Comparison of ENCODE assay signal across 23 cellular contexts in the genomic region with DNA sequence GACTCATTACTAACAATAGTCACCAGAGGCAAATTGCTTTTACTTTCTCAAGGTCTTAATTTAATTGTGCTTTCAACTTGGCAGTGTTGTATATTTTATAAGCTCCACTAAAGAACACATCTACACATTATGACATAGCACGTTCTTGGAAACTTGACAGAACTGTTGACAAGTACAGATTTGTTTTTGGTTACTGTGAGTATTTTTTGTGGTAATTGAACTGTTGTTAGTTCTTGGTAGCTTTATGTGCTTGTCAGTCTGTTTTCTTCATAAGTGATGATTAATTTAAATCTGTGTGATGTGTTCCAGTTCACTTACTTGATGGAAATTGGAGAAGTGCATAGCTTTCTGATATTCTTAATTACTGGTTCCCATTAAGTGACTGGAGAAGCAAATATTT.
A peak's percentile ranks its signal among the peaks of the same experiment; 100 is the strongest.
DNase-seq lines count a peak whose midpoint lies in the region; ATAC-seq, FAIRE-seq and TF ChIP-seq lines count a peak whose summit lies in the region.
"Had no signal": no experiment of that assay in that cellular context is flagged by ENCODE, and none has a peak within 500 bp of the region (broad histone marks: within the 10 kb centered on the region; RNA-seq: fewer than 3 reads in every experiment).

No MANE protein-coding gene starts in this region.

- TF ChIP-seq EP300 in A549 (IDR thresholded peaks at IDR 0.05) (no peak), gastroesophageal sphincter (IDR thresholded peaks at IDR 0.05) (no peak)

- no peaks in the 10 kb centered on the region for H3K27me3 ChIP-seq in gastroesophageal sphincter
- H3K27me3 ChIP-seq: colonic mucosa, esophagus squamous epithelium, neural progenitor cell, SJCRH30, thyroid gland had no signal

- no peaks in the 10 kb centered on the region for H3K4me1 Mint-ChIP-seq in T-helper 2 cell treated with Interferon-gamma antibody and Interleukin-4, amounts not matched to agents 5 μg/mL and 100 μg/mL, for 36 hours (ENCODE audit: low read depth)
- H3K4me1 Mint-ChIP-seq: activated CD4-positive, alpha-beta T cell treated with anti-CD3 and anti-CD28 coated beads for 36 hours; stimulated activated naive CD8-positive, alpha-beta T cell treated with anti-CD3 and anti-CD28 coated beads, Interleukin-15, amount 100 ng/mL, for 72 hours had no signal

- no peak for TF ChIP-seq RAD21 in A549 (conservative IDR thresholded peaks at IDR 0.05 in 1 of 2, IDR thresholded peaks at IDR 0.05 in 1 of 2)

- peak; percentile 73 for FAIRE-seq in A549 (lab: Jason Lieb, UNC)

- H3K9me3 ChIP-seq in A549 (no peaks in the 10 kb centered on the region), gastroesophageal sphincter (no peaks in the 10 kb centered on the region)
- H3K9me3 ChIP-seq: colonic mucosa, esophagus squamous epithelium, SJCRH30, thyroid gland had no signal

- ATAC-seq in A549 (no peak), gastroesophageal sphincter (peak; percentile 46), GM21723 (IDR thresholded peaks at IDR 0.05; ENCODE audit: unreplicated experiment) (no peak)
- ATAC-seq: activated CD4-positive, alpha-beta T cell treated with anti-CD3 and anti-CD28 coated beads for 36 hours; activated T-cell treated with anti-CD3 and anti-CD28 coated beads, Interleukin-2, amount 50 U/mL, for 4 hours; stimulated activated naive CD8-positive, alpha-beta T cell treated with anti-CD3 and anti-CD28 coated beads, Interleukin-15, amount 100 ng/mL, for 72 hours had no signal

- no peaks in the 10 kb centered on the region for H3K36me3 Mint-ChIP-seq in T-helper 2 cell treated with Interferon-gamma antibody and Interleukin-4, amounts not matched to agents 5 μg/mL and 100 μg/mL, for 36 hours (ENCODE audit: low read depth)
- H3K36me3 Mint-ChIP-seq: CD4-positive, CD25-positive, alpha-beta regulatory T cell; neural progenitor cell had no signal

- no peaks in the 10 kb centered on the region for H3K36me3 ChIP-seq in gastroesophageal sphincter
- H3K36me3 ChIP-seq: colonic mucosa, esophagus squamous epithelium, neural progenitor cell, SJCRH30, thyroid gland had no signal

- no peak for DNase-seq in A549 (ENCODE audit: low read depth in 1 of 2, low spot score in 1 of 2)
- peak; percentile 26 for DNase-seq in COR-L47 (lab: John Stamatoyannopoulos, UW)
- DNase-seq in NCI-H69 (lab: John Stamatoyannopoulos, UW) = peak; percentile 80
- DNase-seq in T-helper 2 cell treated with Interferon-gamma antibody and Interleukin-4, amounts not matched to agents 5 μg/mL and 100 μg/mL, for 36 hours (ENCODE audit: low spot score) = no peak
- no peak for DNase-seq in NCI-H2107 treated with DMSO at 0.1 percent for 48 hours (lab: John Stamatoyannopoulos, UW; ENCODE audit: unreplicated experiment)
- DNase-seq: activated CD4-positive, alpha-beta T cell treated with anti-CD3 and anti-CD28 coated beads for 36 hours; activated CD8-positive, alpha-beta memory T cell treated with anti-CD3 and anti-CD28 coated beads for 24 hours; activated T-cell treated with anti-CD3 and anti-CD28 coated beads, Interleukin-2, amount 50 U/mL, for 4 hours; CD4-positive, CD25-positive, alpha-beta regulatory T cell; colonic mucosa; DMS53; effector memory CD4-positive, alpha-beta T cell; esophagus squamous epithelium; H7; NCI-H1048; NCI-H2029; NCI-H510A treated with DMSO at 0.1 percent for 48 hours; SJCRH30; stimulated activated naive CD8-positive, alpha-beta T cell treated with anti-CD3 and anti-CD28 coated beads, Interleukin-15, amount 100 ng/mL, for 72 hours; thyroid gland had no signal

- WGBS in A549 (ENCODE audit: missing lambda C conversion rate) = 82% methylated on average over 1 of the region's 1 CpG
- WGBS in gastroesophageal sphincter (ENCODE audit: low coverage in 1 of 2), 2 donors = 33 to 58% methylated on average over 1 of the region's 1 CpG

- H3K27ac ChIP-seq in A549 (no peak overlapping the region), gastroesophageal sphincter (peak overlapping the region in 1 of 4 donors; percentile 36)
- H3K27ac ChIP-seq: colonic mucosa, neural progenitor cell, SJCRH30 had no signal

- POLR2A ChIA-PET in A549 (lab: Yijun Ruan, JAX) = no interaction called here

- no peaks in the 10 kb centered on the region for H3K9me3 Mint-ChIP-seq in T-helper 2 cell treated with Interferon-gamma antibody and Interleukin-4, amounts not matched to agents 5 μg/mL and 100 μg/mL, for 36 hours
- H3K9me3 Mint-ChIP-seq: activated T-cell treated with anti-CD3 and anti-CD28 coated beads, Interleukin-2, amount 50 U/mL, for 4 hours; CD4-positive, CD25-positive, alpha-beta regulatory T cell; neural progenitor cell; stimulated activated naive CD8-positive, alpha-beta T cell treated with anti-CD3 and anti-CD28 coated beads, Interleukin-15, amount 100 ng/mL, for 72 hours had no signal

- TF ChIP-seq POLR2A in A549 (IDR thresholded peaks at IDR 0.05; ENCODE audit: low read length) (no peak), gastroesophageal sphincter (IDR thresholded peaks at IDR 0.05) (no peak)

- TF ChIP-seq CTCF in A549 (IDR thresholded peaks at IDR 0.05) (no peak), gastroesophageal sphincter (IDR thresholded peaks at IDR 0.05) (no peak)

- no peak overlapping the region for H3K27ac Mint-ChIP-seq in T-helper 2 cell treated with Interferon-gamma antibody and Interleukin-4, amounts not matched to agents 5 μg/mL and 100 μg/mL, for 36 hours
- H3K27ac Mint-ChIP-seq: activated CD4-positive, alpha-beta T cell treated with anti-CD3 and anti-CD28 coated beads for 36 hours; CD4-positive, CD25-positive, alpha-beta regulatory T cell; neural progenitor cell; stimulated activated naive CD8-positive, alpha-beta T cell treated with anti-CD3 and anti-CD28 coated beads, Interleukin-15, amount 100 ng/mL, for 72 hours had no signal

- H3K4me1 ChIP-seq in A549 (no peaks in the 10 kb centered on the region), gastroesophageal sphincter (peaks cover 0 to 47% (median 0%) of the 10 kb centered on the region in 3 donors)
- H3K4me1 ChIP-seq: colonic mucosa, SJCRH30 had no signal

- no peak overlapping the region for H3K4me3 Mint-ChIP-seq in T-helper 2 cell treated with Interferon-gamma antibody and Interleukin-4, amounts not matched to agents 5 μg/mL and 100 μg/mL, for 36 hours
- H3K4me3 Mint-ChIP-seq: activated CD4-positive, alpha-beta T cell treated with anti-CD3 and anti-CD28 coated beads for 36 hours; activated T-cell treated with anti-CD3 and anti-CD28 coated beads, Interleukin-2, amount 50 U/mL, for 4 hours; CD4-positive, CD25-positive, alpha-beta regulatory T cell; neural progenitor cell; stimulated activated naive CD8-positive, alpha-beta T cell treated with anti-CD3 and anti-CD28 coated beads, Interleukin-15, amount 100 ng/mL, for 72 hours had no signal

- CTCF ChIA-PET in A549 (lab: Yijun Ruan, JAX) = interaction anchor here (1.3 to 1.5 kb wide), 3 partner anchors 9 to 443 kb away, joined by 3 to 5 read pairs (median 4); no protein-coding TSS in a partner anchor

- no peaks in the 10 kb centered on the region for H3K27me3 Mint-ChIP-seq in T-helper 2 cell treated with Interferon-gamma antibody and Interleukin-4, amounts not matched to agents 5 μg/mL and 100 μg/mL, for 36 hours (ENCODE audit: low read depth)
- H3K27me3 Mint-ChIP-seq: activated CD4-positive, alpha-beta T cell treated with anti-CD3 and anti-CD28 coated beads for 36 hours; CD4-positive, CD25-positive, alpha-beta regulatory T cell; stimulated activated naive CD8-positive, alpha-beta T cell treated with anti-CD3 and anti-CD28 coated beads, Interleukin-15, amount 100 ng/mL, for 72 hours had no signal

- no peak overlapping the region for H3K4me3 ChIP-seq in A549
- no peak overlapping the region for H3K4me3 ChIP-seq in gastroesophageal sphincter
- H3K4me3 ChIP-seq: colonic mucosa, esophagus squamous epithelium, neural progenitor cell, SJCRH30, thyroid gland had no signal

- H3K4me2 ChIP-seq in A549 = no peak overlapping the region
- H3K4me2 ChIP-seq: neural progenitor cell had no signal

TF ChIP-seq in A549, 52 proteins besides CTCF, POLR2A, EP300 and RAD21:
- no peak for TF ChIP-seq RFX5 (IDR thresholded peaks at IDR 0.05)
- TF ChIP-seq RARB (CRISPR knock-in tag; IDR thresholded peaks at IDR 0.05) = no peak
- no peak for TF ChIP-seq MAZ (IDR thresholded peaks at IDR 0.05; ENCODE audit: borderline replicate concordance, low read depth, low read length)

Comparison
In these comparisons a context has a peak if more than half of its experiments do, and no peak if none do; other contexts are left out.
1. DNase-seq: peak in COR-L47 (single experiment) and NCI-H69 (single experiment); none in A549 (0 of 2), T-helper 2 cell treated with Interferon-gamma antibody and Interleukin-4, amounts not matched to agents 5 μg/mL and 100 μg/mL, for 36 hours (single experiment) and NCI-H2107 treated with DMSO at 0.1 percent for 48 hours (single experiment).